8 cellular contexts compared by ENCODE assay signal in genomic region chr9:33164921-33165262, GRCh38. TPM values are rescaled to one million over a fixed set of nuclear protein-coding genes. Genes with fewer than 3 reads are reported as not detected.
DNase-seq lines count a peak whose midpoint lies in the region; FAIRE-seq and TF ChIP-seq lines count a peak whose summit lies in the region.
"Not testable (repeated sequence)": the region's sequence is repeated elsewhere in the genome, so short reads cannot be mapped to it uniquely, and the experiment has no call there.

No MANE protein-coding gene starts in this region.

- not testable (repeated sequence) for FAIRE-seq in endothelial cell of umbilical vein (lab: Jason Lieb, UNC)

- not testable (repeated sequence) for TF ChIP-seq CTCF in AG09309 (IDR thresholded peaks at IDR 0.05; ENCODE audit: control insufficient read depth, insufficient read depth, low read depth, low read length, missing control alignments); HFFc6 (IDR thresholded peaks at IDR 0.05); VCaP (conservative IDR thresholded peaks at IDR 0.05); ascending aorta (IDR thresholded peaks at IDR 0.05); endothelial cell of umbilical vein (IDR thresholded peaks at IDR 0.05; ENCODE audit: extremely low read depth in 1 of 2, insufficient read depth in 1 of 2, low read depth in 1 of 2, low read length in 2 of 2); kidney epithelial cell (IDR thresholded peaks at IDR 0.05; ENCODE audit: insufficient read depth, low read length, poor library complexity, severe bottlenecking); neutrophil (IDR thresholded peaks at IDR 0.05)

- intact Hi-C loops in ascending aorta (cut with DNase I), result not testable (repeated sequence)
- intact Hi-C loops in endothelial cell of umbilical vein (cut with micrococcal nuclease), result loop anchor here (5.0 kb wide), 1 partner anchor 138 kb away; the partner anchor contains the start of gene DNAJA1

- not testable (repeated sequence) for DNase-seq in AG09309 (ENCODE audit: low read depth); HFFc6; ascending aorta (ENCODE audit: low spot score in 2 of 2); endothelial cell of umbilical vein (ENCODE audit: low read depth, low spot score); kidney epithelial cell (ENCODE audit: low read depth)

- peaks cover 22 to 48% of the 10 kb centered on the region in 2 donors for H3K4me1 ChIP-seq in ascending aorta
- H3K4me1 ChIP-seq in endothelial cell of umbilical vein (ENCODE audit: control insufficient read depth, extremely low read depth, insufficient read depth, low read length), result peaks cover 49% of the 10 kb centered on the region
- H3K4me1 ChIP-seq in neutrophil (ENCODE audit: control insufficient read depth in 1 of 2, insufficient read depth in 1 of 2, low read depth in 1 of 2, low read length in 1 of 2), result peaks cover 77% of the 10 kb centered on the region in 2 experiments
- peaks cover 62% of the 10 kb centered on the region for H3K4me1 ChIP-seq in stomach smooth muscle (ENCODE audit: control insufficient read depth, insufficient read depth, low read length)

- peak overlapping the region; percentile 70 for H3K4me2 ChIP-seq in endothelial cell of umbilical vein (ENCODE audit: insufficient read depth, low read length)

- H2AFZ ChIP-seq in endothelial cell of umbilical vein (ENCODE audit: low read depth, low read length), result not testable (repeated sequence)

- H3K4me3 Mint-ChIP-seq in HFFc6, result peak overlapping the region; percentile 96

- H3K79me2 ChIP-seq in endothelial cell of umbilical vein (ENCODE audit: control insufficient read depth, insufficient read depth, low read length), result peaks cover 62% of the 10 kb centered on the region

- BruUV-seq in endothelial cell of umbilical vein (replicated peaks; lab: Mats Ljungman, UMichigan), result not testable (repeated sequence)

- H3K36me3 Mint-ChIP-seq in HFFc6 (ENCODE audit: low read depth), result not testable (repeated sequence)

- POLR2A ChIA-PET in endothelial cell of umbilical vein (lab: Charles Lee), result not testable (repeated sequence)

- H3K4me1 Mint-ChIP-seq in HFFc6 (ENCODE audit: low read depth), result peaks cover 73% of the 10 kb centered on the region

- not testable (repeated sequence) for H3K9ac ChIP-seq in endothelial cell of umbilical vein (replicated peaks; ENCODE audit: extremely low read depth, insufficient read depth, low read length)
- peak overlapping the region; percentile 7 to 79 for H3K9ac ChIP-seq in stomach smooth muscle (ENCODE audit: low read length in 2 of 2)

- H3K27ac ChIP-seq in VCaP (peak overlapping the region; percentile 83; the same call in 1 of the 2 replicates), ascending aorta (peak overlapping the region; percentile 98 to 99), neutrophil (peak overlapping the region; percentile 99), stomach smooth muscle (ENCODE audit: low read length) (peak overlapping the region; percentile 88)
- not testable (repeated sequence) for H3K27ac ChIP-seq in endothelial cell of umbilical vein (ENCODE audit: insufficient read depth, low read depth, low read length)

- peak overlapping the region; percentile 95 for H3K4me3 ChIP-seq in AG09309 (ENCODE audit: control insufficient read depth, low read depth, low read length)
- peak overlapping the region; percentile 85 to 90 for H3K4me3 ChIP-seq in ascending aorta
- peak overlapping the region in 2 of 3 experiments; percentile 75 to 82 for H3K4me3 ChIP-seq in endothelial cell of umbilical vein (replicated peaks in 1 of 3; ENCODE audit: insufficient read depth in 1 of 3, low read depth in 1 of 3, low read length in 3 of 3)
- peak overlapping the region; percentile 92 for H3K4me3 ChIP-seq in kidney epithelial cell (ENCODE audit: low read depth, low read length)
- peak overlapping the region; percentile 95 to 97 for H3K4me3 ChIP-seq in neutrophil (ENCODE audit: low read depth in 1 of 2, low read length in 1 of 2)
- peak overlapping the region; percentile 76 to 87 for H3K4me3 ChIP-seq in stomach smooth muscle (ENCODE audit: low read length in 2 of 2)

- not testable (repeated sequence) for H3K27me3 Mint-ChIP-seq in HFFc6 (ENCODE audit: insufficient read depth)

- H3K27me3 ChIP-seq in ascending aorta; endothelial cell of umbilical vein (ENCODE audit: control insufficient read depth in 2 of 2, insufficient read depth in 2 of 2, low read length in 2 of 2); kidney epithelial cell (ENCODE audit: control insufficient read depth, insufficient read depth, low read length); neutrophil; stomach smooth muscle (ENCODE audit: control insufficient read depth in 1 of 2, insufficient read depth in 2 of 2, low read length in 2 of 2): not testable (repeated sequence)

- H3K9me1 ChIP-seq in endothelial cell of umbilical vein (replicated peaks; ENCODE audit: control insufficient read depth, extremely low read depth, insufficient read depth, low read length), result not testable (repeated sequence)

- TF ChIP-seq POLR2A in endothelial cell of umbilical vein (IDR thresholded peaks at IDR 0.05; ENCODE audit: low read depth, low read length), result not testable (repeated sequence)

- dilution Hi-C loops in endothelial cell of umbilical vein (cut with MboI; ENCODE audit: extremely low pct_ligation_motif_present, low sequenced_read_pairs), result not testable (repeated sequence)

- H4K20me1 ChIP-seq in endothelial cell of umbilical vein (replicated peaks; ENCODE audit: control insufficient read depth, extremely low read depth, insufficient read depth, low read length), result not testable (repeated sequence)

- H3K9me3 ChIP-seq in ascending aorta; endothelial cell of umbilical vein (replicated peaks; ENCODE audit: control insufficient read depth, insufficient read depth, low read length); neutrophil; stomach smooth muscle (ENCODE audit: control insufficient read depth in 2 of 2, low read length in 2 of 2): not testable (repeated sequence)

- CTCF ChIA-PET in endothelial cell of umbilical vein (lab: Charles Lee), result interaction anchor here (0.7 kb wide), 1 partner anchor 35 kb away, joined by 3 read pairs; no protein-coding TSS in a partner anchor

- peak overlapping the region; percentile 90 for H3K27ac Mint-ChIP-seq in HFFc6

- not testable (repeated sequence) for H3K9me3 Mint-ChIP-seq in HFFc6

- H3K36me3 ChIP-seq in ascending aorta; endothelial cell of umbilical vein (ENCODE audit: control insufficient read depth in 2 of 2, extremely low read depth in 1 of 2, insufficient read depth in 2 of 2, low read length in 2 of 2); kidney epithelial cell (ENCODE audit: control insufficient read depth, insufficient read depth, low read length); neutrophil; stomach smooth muscle (ENCODE audit: control insufficient read depth in 2 of 2, insufficient read depth in 2 of 2, low read length in 2 of 2): not testable (repeated sequence)

RNA-seq across cellular contexts. Expression of gene B4GALT1, which starts 2.2 kb away (rescaled TPM):
- total RNA-seq in HFFc6 (2021; fragmentation: NEBNext Ultra II Directional; extraction: Animal tissue kit (Norgen Biotek cat#: 25700)), result 100 to 1,000 TPM in 4 of 6 experiments, 10 to 100 TPM in 2; 87.2 to 116 (median 106) TPM
- total RNA-seq in ascending aorta (100 TPM), endothelial cell of umbilical vein (65.6 and 66.5 TPM in 2 replicates), kidney epithelial cell (86.1 and 103 TPM in 2 replicates)
- 61.3 and 61.4 TPM in 2 replicates for polyA plus RNA-seq in endothelial cell of umbilical vein
- 38.4 and 38.5 TPM in 2 replicates for polyA plus RNA-seq in endothelial cell of umbilical vein (2011; cell fraction: cytosol; rRNA removed)
- 20.8 and 22.6 TPM in 2 replicates for polyA plus RNA-seq in endothelial cell of umbilical vein (2011; cell fraction: nucleus; rRNA removed)
- 59.6 and 71.4 TPM in 2 replicates for polyA plus RNA-seq in endothelial cell of umbilical vein (2012)
- 80.7 and 81.6 TPM in 2 replicates for polyA minus RNA-seq in endothelial cell of umbilical vein
- 182 TPM for polyA minus RNA-seq in endothelial cell of umbilical vein (2011; cell fraction: cytosol; rRNA and poly(A)+ RNA removed)
- 19.3 and 19.9 TPM in 2 replicates for polyA minus RNA-seq in endothelial cell of umbilical vein (2011; cell fraction: nucleus; rRNA and poly(A)+ RNA removed)
